ENCODE assay signal across 15 cellular contexts in the genomic region with DNA sequence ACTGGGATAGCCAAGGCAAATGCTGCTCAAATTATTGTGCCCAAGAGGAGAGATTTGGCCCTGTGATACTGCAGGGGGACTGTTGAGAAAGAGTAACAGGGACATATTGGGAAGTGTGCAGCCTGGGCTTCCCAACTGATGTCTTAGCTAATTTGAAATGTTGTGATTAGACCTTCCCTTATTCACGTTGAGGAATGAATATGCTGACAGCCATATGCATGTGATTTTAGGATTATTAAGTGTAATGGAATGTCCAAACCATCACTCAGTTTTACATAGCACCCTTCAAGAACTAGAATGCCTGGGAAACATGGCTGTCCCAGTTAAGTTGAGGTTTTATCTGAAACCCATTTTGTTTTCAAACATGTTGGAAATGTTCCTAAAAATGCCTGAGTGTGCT.
A peak's percentile ranks its signal among the peaks of the same experiment; 100 is the strongest.
DNase-seq lines count a peak whose midpoint lies in the region; ATAC-seq, FAIRE-seq and TF ChIP-seq lines count a peak whose summit lies in the region.
"Had no signal": no experiment of that assay in that cellular context is flagged by ENCODE, and none has a peak within 500 bp of the region (broad histone marks: within the 10 kb centered on the region; RNA-seq: fewer than 3 reads in every experiment).

No MANE protein-coding gene starts in this region.

- FAIRE-seq in GM12892 (lab: Jason Lieb, UNC), result peak; percentile 75
- FAIRE-seq: endometrium, RCC 7860 had no signal

- no peak overlapping the region for H3K27ac Mint-ChIP-seq in activated CD8-positive, alpha-beta T cell treated with anti-CD3 and anti-CD28 coated beads for 36 hours
- H3K27ac Mint-ChIP-seq: activated T-helper 17 cell treated with anti-CD3 and anti-CD28 coated beads, Interleukin-2, amount 50 U/mL, for 72 hours; T-helper 2 cell treated with Interferon-gamma antibody and Interleukin-4, amounts not matched to agents 5 μg/mL and 100 μg/mL, for 36 hours had no signal

- no peak for TF ChIP-seq CTCF in fibroblast of mammary gland (conservative IDR thresholded peaks at IDR 0.05; ENCODE audit: control insufficient read depth, insufficient read depth, low read depth, low read length)
- TF ChIP-seq CTCF in activated CD8-positive, alpha-beta T cell treated with anti-CD3 and anti-CD28 coated beads for 36 hours (IDR thresholded peaks at IDR 0.05), result no peak

- H3K9me3 ChIP-seq in subcutaneous abdominal adipose tissue (ENCODE audit: control insufficient read depth in 5 of 5, low read length in 5 of 5), result no peaks in the 10 kb centered on the region

- H3K4me1 Mint-ChIP-seq in activated CD8-positive, alpha-beta T cell treated with anti-CD3 and anti-CD28 coated beads for 36 hours (ENCODE audit: low read depth), result peaks cover 12% of the 10 kb centered on the region

- H3K36me3 ChIP-seq in subcutaneous abdominal adipose tissue (ENCODE audit: control insufficient read depth in 5 of 5, insufficient read depth in 5 of 5, low read length in 5 of 5), result no peaks in the 10 kb centered on the region

- H3K4me3 Mint-ChIP-seq in activated CD8-positive, alpha-beta T cell treated with anti-CD3 and anti-CD28 coated beads for 36 hours, result no peak overlapping the region
- H3K4me3 Mint-ChIP-seq: activated T-helper 17 cell treated with anti-CD3 and anti-CD28 coated beads, Interleukin-2, amount 50 U/mL, for 72 hours; neural crest cell; T-helper 2 cell treated with Interferon-gamma antibody and Interleukin-4, amounts not matched to agents 5 μg/mL and 100 μg/mL, for 36 hours had no signal

- peak overlapping the region; percentile 61 for H3K27ac ChIP-seq in subcutaneous abdominal adipose tissue (ENCODE audit: low read depth, low read length)

- ATAC-seq in SK-N-SH treated with all-trans-retinoic acid at 6 μM for 48 hours, result peak; percentile 76
- no peak for ATAC-seq in activated CD8-positive, alpha-beta T cell treated with anti-CD3 and anti-CD28 coated beads for 36 hours
- ATAC-seq: activated T-helper 17 cell treated with anti-CD3 and anti-CD28 coated beads, Interleukin-2, amount 50 U/mL, for 72 hours had no signal

- POLR2A ChIA-PET in activated CD8-positive, alpha-beta T cell treated with anti-CD3 and anti-CD28 coated beads for 36 hours (lab: Charles Lee), result no interaction called here

- intact Hi-C loops in activated CD8-positive, alpha-beta T cell treated with anti-CD3 and anti-CD28 coated beads for 36 hours (cut with micrococcal nuclease), result no loop called here

- no peak overlapping the region for H3K4me3 ChIP-seq in fibroblast of mammary gland (ENCODE audit: control insufficient read depth, low read depth, low read length)
- no peak overlapping the region for H3K4me3 ChIP-seq in subcutaneous abdominal adipose tissue (ENCODE audit: low read depth in 1 of 5, low read length in 5 of 5)

- TF ChIP-seq POLR2A in GM12892 (IDR thresholded peaks at IDR 0.05; ENCODE audit: low read depth, low read length), result no peak

- no peaks in the 10 kb centered on the region for H3K27me3 Mint-ChIP-seq in activated CD8-positive, alpha-beta T cell treated with anti-CD3 and anti-CD28 coated beads for 36 hours
- H3K27me3 Mint-ChIP-seq: activated T-helper 17 cell treated with anti-CD3 and anti-CD28 coated beads, Interleukin-2, amount 50 U/mL, for 72 hours had no signal

- H3K27me3 ChIP-seq in subcutaneous abdominal adipose tissue (ENCODE audit: control insufficient read depth in 5 of 5, insufficient read depth in 4 of 5, low read length in 5 of 5), result no peaks in the 10 kb centered on the region

- peaks cover 0 to 31% (median 25%) of the 10 kb centered on the region in 5 donors for H3K4me1 ChIP-seq in subcutaneous abdominal adipose tissue (ENCODE audit: control insufficient read depth in 5 of 5, insufficient read depth in 5 of 5, low read length in 5 of 5)

- H3K36me3 Mint-ChIP-seq in activated CD8-positive, alpha-beta T cell treated with anti-CD3 and anti-CD28 coated beads for 36 hours (ENCODE audit: low read depth), result no peaks in the 10 kb centered on the region

- no peak overlapping the region for H3K9ac ChIP-seq in subcutaneous abdominal adipose tissue (ENCODE audit: low read length in 5 of 5)

- DNase-seq in GM12892 (ENCODE audit: insufficient read length) (no peak), fibroblast of mammary gland (ENCODE audit: low read depth) (peak; percentile 83), KG1 (lab: John Stamatoyannopoulos, UW) (no peak), NOMO-1 treated with DMSO at 0.1 percent for 48 hours (lab: John Stamatoyannopoulos, UW; ENCODE audit: unreplicated experiment) (no peak), DMS153 treated with DMSO at 0.1 percent for 48 hours (lab: John Stamatoyannopoulos, UW; ENCODE audit: unreplicated experiment) (no peak)
- no peak for DNase-seq in activated CD8-positive, alpha-beta T cell treated with anti-CD3 and anti-CD28 coated beads for 36 hours
- DNase-seq: activated CD4-positive, alpha-beta T cell treated with anti-CD3 and anti-CD28 coated beads, Interleukin-2, amount 50 U/mL, for 4 hours; NCI-H446 treated with DMSO at 0.1 percent for 48 hours had no signal

- CTCF ChIA-PET in activated CD8-positive, alpha-beta T cell treated with anti-CD3 and anti-CD28 coated beads for 36 hours (lab: Charles Lee), result no interaction called here

- no peaks in the 10 kb centered on the region for H3K9me3 Mint-ChIP-seq in activated CD8-positive, alpha-beta T cell treated with anti-CD3 and anti-CD28 coated beads for 36 hours
- H3K9me3 Mint-ChIP-seq: activated T-helper 17 cell treated with anti-CD3 and anti-CD28 coated beads, Interleukin-2, amount 50 U/mL, for 72 hours; neural crest cell; T-helper 2 cell treated with Interferon-gamma antibody and Interleukin-4, amounts not matched to agents 5 μg/mL and 100 μg/mL, for 36 hours had no signal

TF ChIP-seq in SK-N-SH treated with all-trans-retinoic acid at 6 μM for 48 hours, 23 proteins besides CTCF, POLR2A, EP300 and RAD21:
- TF ChIP-seq ZNF565 (CRISPR knock-in tag; conservative IDR thresholded peaks at IDR 0.05; ENCODE audit: low read depth), result no peak
- no peak for TF ChIP-seq ZNF8 (CRISPR knock-in tag; IDR thresholded peaks at IDR 0.05)
- no peak for TF ChIP-seq ZNF70 (CRISPR knock-in tag; IDR thresholded peaks at IDR 0.05)
- TF ChIP-seq ISL1 (CRISPR knock-in tag; IDR thresholded peaks at IDR 0.05), result peak; percentile 22; the same call in 1 of the 2 replicates
- no peak for TF ChIP-seq ZFP30 (CRISPR knock-in tag; IDR thresholded peaks at IDR 0.05)
